ENCODE assay signal across 1 cellular context in the genomic region with DNA sequence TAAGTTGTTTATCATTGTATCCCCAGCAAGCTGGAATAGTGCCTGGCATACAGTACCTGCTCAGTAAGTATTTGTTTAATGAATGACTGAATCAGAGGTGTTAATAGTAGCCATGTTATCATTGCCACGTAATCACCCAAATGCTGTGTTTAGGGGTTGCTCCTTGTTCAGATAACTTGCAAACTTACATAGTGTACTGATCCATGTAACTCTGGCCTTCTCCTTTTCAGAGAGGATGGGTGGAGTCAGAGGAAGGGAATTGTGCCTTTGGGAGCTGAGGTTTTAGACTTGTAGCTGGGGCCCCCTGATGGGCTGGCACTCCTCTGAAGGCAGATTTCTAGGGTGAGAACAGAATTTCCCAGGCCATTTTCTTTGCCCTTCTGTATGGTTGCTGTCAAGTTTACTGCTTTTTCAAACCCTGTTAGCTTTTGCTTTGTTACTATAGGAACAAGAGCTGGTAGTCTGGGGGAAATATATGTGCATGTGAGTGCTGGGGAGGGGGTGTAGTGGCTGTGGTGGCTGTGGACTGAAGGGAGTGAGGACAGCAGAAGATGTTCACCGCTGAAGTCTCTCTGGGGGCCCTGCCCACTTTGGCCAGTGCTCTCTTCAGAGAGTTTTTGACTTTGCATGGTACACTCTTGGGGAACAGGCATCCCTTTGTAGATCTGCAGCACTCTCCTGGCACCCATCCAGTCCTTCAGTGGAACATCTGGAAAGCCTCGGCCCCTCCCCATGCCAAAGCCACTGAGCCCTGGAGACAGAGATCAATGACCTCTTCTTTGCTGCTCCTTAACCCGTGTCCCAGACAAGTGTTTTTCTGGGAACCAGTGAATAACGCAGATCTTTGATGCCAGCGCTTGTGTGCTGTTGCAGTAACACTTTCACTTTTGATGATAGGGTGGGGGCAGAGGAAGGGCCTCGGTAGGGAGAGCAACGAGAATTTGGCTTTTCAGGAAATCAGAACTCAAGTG.
TF ChIP-seq lines count a peak whose summit lies in the region.

No MANE protein-coding gene starts in this region.

TF ChIP-seq in HEK293, 187 proteins besides CTCF, POLR2A, EP300 and RAD21 (continued from another document):
- TF ChIP-seq, protein P1, sequence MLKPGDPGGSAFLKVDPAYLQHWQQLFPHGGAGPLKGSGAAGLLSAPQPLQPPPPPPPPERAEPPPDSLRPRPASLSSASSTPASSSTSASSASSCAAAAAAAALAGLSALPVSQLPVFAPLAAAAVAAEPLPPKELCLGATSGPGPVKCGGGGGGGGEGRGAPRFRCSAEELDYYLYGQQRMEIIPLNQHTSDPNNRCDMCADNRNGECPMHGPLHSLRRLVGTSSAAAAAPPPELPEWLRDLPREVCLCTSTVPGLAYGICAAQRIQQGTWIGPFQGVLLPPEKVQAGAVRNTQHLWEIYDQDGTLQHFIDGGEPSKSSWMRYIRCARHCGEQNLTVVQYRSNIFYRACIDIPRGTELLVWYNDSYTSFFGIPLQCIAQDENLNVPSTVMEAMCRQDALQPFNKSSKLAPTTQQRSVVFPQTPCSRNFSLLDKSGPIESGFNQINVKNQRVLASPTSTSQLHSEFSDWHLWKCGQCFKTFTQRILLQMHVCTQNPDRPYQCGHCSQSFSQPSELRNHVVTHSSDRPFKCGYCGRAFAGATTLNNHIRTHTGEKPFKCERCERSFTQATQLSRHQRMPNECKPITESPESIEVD (tag by site-specific recombination; IDR thresholded peaks at IDR 0.05) = peak; percentile 64
- TF ChIP-seq ZNF214 (tag by site-specific recombination; IDR thresholded peaks at IDR 0.05; ENCODE audit: borderline replicate concordance) = no peak
- TF ChIP-seq, protein P2, sequence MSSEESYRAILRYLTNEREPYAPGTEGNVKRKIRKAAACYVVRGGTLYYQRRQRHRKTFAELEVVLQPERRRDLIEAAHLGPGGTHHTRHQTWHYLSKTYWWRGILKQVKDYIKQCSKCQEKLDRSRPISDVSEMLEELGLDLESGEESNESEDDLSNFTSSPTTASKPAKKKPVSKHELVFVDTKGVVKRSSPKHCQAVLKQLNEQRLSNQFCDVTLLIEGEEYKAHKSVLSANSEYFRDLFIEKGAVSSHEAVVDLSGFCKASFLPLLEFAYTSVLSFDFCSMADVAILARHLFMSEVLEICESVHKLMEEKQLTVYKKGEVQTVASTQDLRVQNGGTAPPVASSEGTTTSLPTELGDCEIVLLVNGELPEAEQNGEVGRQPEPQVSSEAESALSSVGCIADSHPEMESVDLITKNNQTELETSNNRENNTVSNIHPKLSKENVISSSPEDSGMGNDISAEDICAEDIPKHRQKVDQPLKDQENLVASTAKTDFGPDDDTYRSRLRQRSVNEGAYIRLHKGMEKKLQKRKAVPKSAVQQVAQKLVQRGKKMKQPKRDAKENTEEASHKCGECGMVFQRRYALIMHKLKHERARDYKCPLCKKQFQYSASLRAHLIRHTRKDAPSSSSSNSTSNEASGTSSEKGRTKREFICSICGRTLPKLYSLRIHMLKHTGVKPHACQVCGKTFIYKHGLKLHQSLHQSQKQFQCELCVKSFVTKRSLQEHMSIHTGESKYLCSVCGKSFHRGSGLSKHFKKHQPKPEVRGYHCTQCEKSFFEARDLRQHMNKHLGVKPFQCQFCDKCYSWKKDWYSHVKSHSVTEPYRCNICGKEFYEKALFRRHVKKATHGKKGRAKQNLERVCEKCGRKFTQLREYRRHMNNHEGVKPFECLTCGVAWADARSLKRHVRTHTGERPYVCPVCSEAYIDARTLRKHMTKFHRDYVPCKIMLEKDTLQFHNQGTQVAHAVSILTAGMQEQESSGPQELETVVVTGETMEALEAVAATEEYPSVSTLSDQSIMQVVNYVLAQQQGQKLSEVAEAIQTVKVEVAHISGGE (tag by site-specific recombination; conservative IDR thresholded peaks at IDR 0.05; ENCODE audit: low read depth) = no peak
- TF ChIP-seq ZNF112 (tag by site-specific recombination; IDR thresholded peaks at IDR 0.05) = no peak
- TF ChIP-seq, protein P3, sequence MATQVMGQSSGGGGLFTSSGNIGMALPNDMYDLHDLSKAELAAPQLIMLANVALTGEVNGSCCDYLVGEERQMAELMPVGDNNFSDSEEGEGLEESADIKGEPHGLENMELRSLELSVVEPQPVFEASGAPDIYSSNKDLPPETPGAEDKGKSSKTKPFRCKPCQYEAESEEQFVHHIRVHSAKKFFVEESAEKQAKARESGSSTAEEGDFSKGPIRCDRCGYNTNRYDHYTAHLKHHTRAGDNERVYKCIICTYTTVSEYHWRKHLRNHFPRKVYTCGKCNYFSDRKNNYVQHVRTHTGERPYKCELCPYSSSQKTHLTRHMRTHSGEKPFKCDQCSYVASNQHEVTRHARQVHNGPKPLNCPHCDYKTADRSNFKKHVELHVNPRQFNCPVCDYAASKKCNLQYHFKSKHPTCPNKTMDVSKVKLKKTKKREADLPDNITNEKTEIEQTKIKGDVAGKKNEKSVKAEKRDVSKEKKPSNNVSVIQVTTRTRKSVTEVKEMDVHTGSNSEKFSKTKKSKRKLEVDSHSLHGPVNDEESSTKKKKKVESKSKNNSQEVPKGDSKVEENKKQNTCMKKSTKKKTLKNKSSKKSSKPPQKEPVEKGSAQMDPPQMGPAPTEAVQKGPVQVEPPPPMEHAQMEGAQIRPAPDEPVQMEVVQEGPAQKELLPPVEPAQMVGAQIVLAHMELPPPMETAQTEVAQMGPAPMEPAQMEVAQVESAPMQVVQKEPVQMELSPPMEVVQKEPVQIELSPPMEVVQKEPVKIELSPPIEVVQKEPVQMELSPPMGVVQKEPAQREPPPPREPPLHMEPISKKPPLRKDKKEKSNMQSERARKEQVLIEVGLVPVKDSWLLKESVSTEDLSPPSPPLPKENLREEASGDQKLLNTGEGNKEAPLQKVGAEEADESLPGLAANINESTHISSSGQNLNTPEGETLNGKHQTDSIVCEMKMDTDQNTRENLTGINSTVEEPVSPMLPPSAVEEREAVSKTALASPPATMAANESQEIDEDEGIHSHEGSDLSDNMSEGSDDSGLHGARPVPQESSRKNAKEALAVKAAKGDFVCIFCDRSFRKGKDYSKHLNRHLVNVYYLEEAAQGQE (tag by site-specific recombination; IDR thresholded peaks at IDR 0.05) = no peak
- TF ChIP-seq ZNF24 (tag by site-specific recombination; IDR thresholded peaks at IDR 0.05) = no peak
- peak; percentile 81 for TF ChIP-seq OSR2 (tag by site-specific recombination; IDR thresholded peaks at IDR 0.05)
- TF ChIP-seq, protein P4, sequence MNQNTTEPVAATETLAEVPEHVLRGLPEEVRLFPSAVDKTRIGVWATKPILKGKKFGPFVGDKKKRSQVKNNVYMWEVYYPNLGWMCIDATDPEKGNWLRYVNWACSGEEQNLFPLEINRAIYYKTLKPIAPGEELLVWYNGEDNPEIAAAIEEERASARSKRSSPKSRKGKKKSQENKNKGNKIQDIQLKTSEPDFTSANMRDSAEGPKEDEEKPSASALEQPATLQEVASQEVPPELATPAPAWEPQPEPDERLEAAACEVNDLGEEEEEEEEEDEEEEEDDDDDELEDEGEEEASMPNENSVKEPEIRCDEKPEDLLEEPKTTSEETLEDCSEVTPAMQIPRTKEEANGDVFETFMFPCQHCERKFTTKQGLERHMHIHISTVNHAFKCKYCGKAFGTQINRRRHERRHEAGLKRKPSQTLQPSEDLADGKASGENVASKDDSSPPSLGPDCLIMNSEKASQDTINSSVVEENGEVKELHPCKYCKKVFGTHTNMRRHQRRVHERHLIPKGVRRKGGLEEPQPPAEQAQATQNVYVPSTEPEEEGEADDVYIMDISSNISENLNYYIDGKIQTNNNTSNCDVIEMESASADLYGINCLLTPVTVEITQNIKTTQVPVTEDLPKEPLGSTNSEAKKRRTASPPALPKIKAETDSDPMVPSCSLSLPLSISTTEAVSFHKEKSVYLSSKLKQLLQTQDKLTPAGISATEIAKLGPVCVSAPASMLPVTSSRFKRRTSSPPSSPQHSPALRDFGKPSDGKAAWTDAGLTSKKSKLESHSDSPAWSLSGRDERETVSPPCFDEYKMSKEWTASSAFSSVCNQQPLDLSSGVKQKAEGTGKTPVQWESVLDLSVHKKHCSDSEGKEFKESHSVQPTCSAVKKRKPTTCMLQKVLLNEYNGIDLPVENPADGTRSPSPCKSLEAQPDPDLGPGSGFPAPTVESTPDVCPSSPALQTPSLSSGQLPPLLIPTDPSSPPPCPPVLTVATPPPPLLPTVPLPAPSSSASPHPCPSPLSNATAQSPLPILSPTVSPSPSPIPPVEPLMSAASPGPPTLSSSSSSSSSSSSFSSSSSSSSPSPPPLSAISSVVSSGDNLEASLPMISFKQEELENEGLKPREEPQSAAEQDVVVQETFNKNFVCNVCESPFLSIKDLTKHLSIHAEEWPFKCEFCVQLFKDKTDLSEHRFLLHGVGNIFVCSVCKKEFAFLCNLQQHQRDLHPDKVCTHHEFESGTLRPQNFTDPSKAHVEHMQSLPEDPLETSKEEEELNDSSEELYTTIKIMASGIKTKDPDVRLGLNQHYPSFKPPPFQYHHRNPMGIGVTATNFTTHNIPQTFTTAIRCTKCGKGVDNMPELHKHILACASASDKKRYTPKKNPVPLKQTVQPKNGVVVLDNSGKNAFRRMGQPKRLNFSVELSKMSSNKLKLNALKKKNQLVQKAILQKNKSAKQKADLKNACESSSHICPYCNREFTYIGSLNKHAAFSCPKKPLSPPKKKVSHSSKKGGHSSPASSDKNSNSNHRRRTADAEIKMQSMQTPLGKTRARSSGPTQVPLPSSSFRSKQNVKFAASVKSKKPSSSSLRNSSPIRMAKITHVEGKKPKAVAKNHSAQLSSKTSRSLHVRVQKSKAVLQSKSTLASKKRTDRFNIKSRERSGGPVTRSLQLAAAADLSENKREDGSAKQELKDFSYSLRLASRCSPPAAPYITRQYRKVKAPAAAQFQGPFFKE (tag by site-specific recombination; IDR thresholded peaks at IDR 0.05; ENCODE audit: borderline replicate concordance) = no peak
- TF ChIP-seq, protein P5, sequence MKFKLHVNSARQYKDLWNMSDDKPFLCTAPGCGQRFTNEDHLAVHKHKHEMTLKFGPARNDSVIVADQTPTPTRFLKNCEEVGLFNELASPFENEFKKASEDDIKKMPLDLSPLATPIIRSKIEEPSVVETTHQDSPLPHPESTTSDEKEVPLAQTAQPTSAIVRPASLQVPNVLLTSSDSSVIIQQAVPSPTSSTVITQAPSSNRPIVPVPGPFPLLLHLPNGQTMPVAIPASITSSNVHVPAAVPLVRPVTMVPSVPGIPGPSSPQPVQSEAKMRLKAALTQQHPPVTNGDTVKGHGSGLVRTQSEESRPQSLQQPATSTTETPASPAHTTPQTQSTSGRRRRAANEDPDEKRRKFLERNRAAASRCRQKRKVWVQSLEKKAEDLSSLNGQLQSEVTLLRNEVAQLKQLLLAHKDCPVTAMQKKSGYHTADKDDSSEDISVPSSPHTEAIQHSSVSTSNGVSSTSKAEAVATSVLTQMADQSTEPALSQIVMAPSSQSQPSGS (tag by site-specific recombination; IDR thresholded peaks at IDR 0.05; ENCODE audit: low read depth) = no peak
- TF ChIP-seq ZNF555 (tag by site-specific recombination; conservative IDR thresholded peaks at IDR 0.05) = no peak
- TF ChIP-seq, protein P6, sequence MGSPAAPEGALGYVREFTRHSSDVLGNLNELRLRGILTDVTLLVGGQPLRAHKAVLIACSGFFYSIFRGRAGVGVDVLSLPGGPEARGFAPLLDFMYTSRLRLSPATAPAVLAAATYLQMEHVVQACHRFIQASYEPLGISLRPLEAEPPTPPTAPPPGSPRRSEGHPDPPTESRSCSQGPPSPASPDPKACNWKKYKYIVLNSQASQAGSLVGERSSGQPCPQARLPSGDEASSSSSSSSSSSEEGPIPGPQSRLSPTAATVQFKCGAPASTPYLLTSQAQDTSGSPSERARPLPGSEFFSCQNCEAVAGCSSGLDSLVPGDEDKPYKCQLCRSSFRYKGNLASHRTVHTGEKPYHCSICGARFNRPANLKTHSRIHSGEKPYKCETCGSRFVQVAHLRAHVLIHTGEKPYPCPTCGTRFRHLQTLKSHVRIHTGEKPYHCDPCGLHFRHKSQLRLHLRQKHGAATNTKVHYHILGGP (tag by site-specific recombination; IDR thresholded peaks at IDR 0.05) = 0 out of 2 replicates have a peak, but pooled peaks have one; percentile 38
- no peak for TF ChIP-seq ZIC2 (tag by site-specific recombination; IDR thresholded peaks at IDR 0.05)
- TF ChIP-seq ZNF311 (tag by site-specific recombination; IDR thresholded peaks at IDR 0.05; ENCODE audit: borderline replicate concordance) = no peak
- no peak for TF ChIP-seq KLF8 (tag by site-specific recombination; IDR thresholded peaks at IDR 0.05)
